8 cellular contexts compared by ENCODE assay signal in the genomic region with DNA sequence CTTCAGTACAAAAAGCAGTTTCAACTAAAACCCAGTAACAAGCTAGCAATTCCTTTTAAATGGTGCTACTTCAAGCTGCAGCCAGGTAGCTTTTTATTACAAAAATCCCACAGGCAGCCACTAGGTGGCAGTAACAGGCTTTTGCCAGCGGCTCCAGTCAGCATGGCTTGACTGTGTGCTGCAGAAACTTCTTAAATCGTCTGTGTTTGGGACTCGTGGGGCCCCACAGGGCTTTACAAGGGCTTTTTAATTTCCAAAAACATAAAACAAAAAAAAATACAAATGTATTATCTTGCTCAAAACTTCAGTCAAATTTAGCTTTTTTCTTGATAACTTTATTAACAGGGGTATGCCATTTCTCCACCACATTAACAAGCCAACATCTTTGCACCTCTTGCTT. TPM values are rescaled to one million over a fixed set of nuclear protein-coding genes. Genes with fewer than 3 reads are reported as not detected.
DNase-seq lines count a peak whose midpoint lies in the region; ATAC-seq, FAIRE-seq and TF ChIP-seq lines count a peak whose summit lies in the region.

No MANE protein-coding gene starts in this region.

- CTCF ChIA-PET in A549 (lab: Yijun Ruan, JAX), result interaction anchor here (0.5 to 4.7 kb wide), 61 partner anchors 7 to 1394 kb away, joined by 3 to 68 read pairs (median 4); a partner anchor contains a TSS

- no peak overlapping the region for H3K27ac Mint-ChIP-seq in activated T-cell treated with anti-CD3 and anti-CD28 coated beads, Interleukin-2, amount 50 U/mL, for 24 hours

- no peak overlapping the region for H3K4me3 Mint-ChIP-seq in activated T-cell treated with anti-CD3 and anti-CD28 coated beads, Interleukin-2, amount 50 U/mL, for 24 hours

- no peak overlapping the region for H3K4me3 ChIP-seq in A549
- peak overlapping the region in 1 of 4 experiments; percentile 26 for H3K4me3 ChIP-seq in fibroblast of lung (replicated peaks in 1 of 4; ENCODE audit: control extremely low read depth in 1 of 4, insufficient read depth in 1 of 4, low read depth in 3 of 4, low read length in 4 of 4)

- H3K4me2 ChIP-seq in A549 (peak overlapping the region; percentile 8; the same call in 1 of the 3 replicates), fibroblast of lung (ENCODE audit: extremely low read depth, insufficient read depth, low read length) (no peak overlapping the region)

- H3K27me3 Mint-ChIP-seq in activated T-cell treated with anti-CD3 and anti-CD28 coated beads, Interleukin-2, amount 50 U/mL, for 24 hours, result peaks cover 26% of the 10 kb centered on the region

- H3K9me3 ChIP-seq in A549 (no peaks in the 10 kb centered on the region), fibroblast of lung (ENCODE audit: control insufficient read depth, insufficient read depth, low read depth, low read length) (no peaks in the 10 kb centered on the region)

- H3K27ac ChIP-seq in A549 (no peak overlapping the region), fibroblast of lung (ENCODE audit: insufficient read depth, low read length) (no peak overlapping the region)

- H3K36me3 Mint-ChIP-seq in activated T-cell treated with anti-CD3 and anti-CD28 coated beads, Interleukin-2, amount 50 U/mL, for 24 hours (ENCODE audit: low read depth), result no peaks in the 10 kb centered on the region

- ATAC-seq in A549, result peak; percentile 84 to 95

- DNase-seq in A549 (ENCODE audit: low read depth in 1 of 2, low spot score in 1 of 2) (peak; percentile 44 to 66), GM12892 (ENCODE audit: insufficient read length) (peak; percentile 41), HT-29 (ENCODE audit: low spot score) (peak; percentile 74), OCI-M2 (lab: John Stamatoyannopoulos, UW; ENCODE audit: unreplicated experiment) (peak; percentile 38), fibroblast of lung (ENCODE audit: low read depth in 2 of 2) (peak; percentile 43 to 72), non-pigmented ciliary epithelial cell (ENCODE audit: low read depth) (peak; percentile 19), superior temporal gyrus (ENCODE audit: extremely low spot score) (peak; percentile 90)
- peak; percentile 68 for DNase-seq in activated T-cell treated with anti-CD3 and anti-CD28 coated beads, Interleukin-2, amount 50 U/mL, for 24 hours

- H3K27me3 ChIP-seq in fibroblast of lung (ENCODE audit: control insufficient read depth, insufficient read depth, low read length), result no peaks in the 10 kb centered on the region

- WGBS in A549 (ENCODE audit: missing lambda C conversion rate), result 0% methylated on average over 3 of the region's 3 CpGs

- TF ChIP-seq CTCF in A549 (IDR thresholded peaks at IDR 0.05), result peak; percentile 82
- peak; percentile 88 to 89 for TF ChIP-seq CTCF in fibroblast of lung (conservative IDR thresholded peaks at IDR 0.05 in 1 of 2, IDR thresholded peaks at IDR 0.05 in 1 of 2; ENCODE audit: low read depth in 1 of 2, low read length in 2 of 2)

- H3K9ac ChIP-seq in fibroblast of lung (ENCODE audit: insufficient read depth, low read length), result no peak overlapping the region

- no peaks in the 10 kb centered on the region for H3K4me1 ChIP-seq in A549
- no peaks in the 10 kb centered on the region for H3K4me1 ChIP-seq in fibroblast of lung (ENCODE audit: control insufficient read depth, extremely low read depth, insufficient read depth, low read length)

- H3K4me1 Mint-ChIP-seq in activated T-cell treated with anti-CD3 and anti-CD28 coated beads, Interleukin-2, amount 50 U/mL, for 24 hours (ENCODE audit: low read depth), result peaks cover 10% of the 10 kb centered on the region

- H3K9me3 Mint-ChIP-seq in activated T-cell treated with anti-CD3 and anti-CD28 coated beads, Interleukin-2, amount 50 U/mL, for 24 hours, result no peaks in the 10 kb centered on the region

- FAIRE-seq in A549 (lab: Jason Lieb, UNC) (peak; percentile 28), GM12892 (lab: Jason Lieb, UNC) (peak; percentile 90)

- TF ChIP-seq EP300 in A549 (IDR thresholded peaks at IDR 0.05), result no peak

- H3K36me3 ChIP-seq in fibroblast of lung (ENCODE audit: control insufficient read depth, insufficient read depth, low read length), result no peaks in the 10 kb centered on the region

- H2AFZ ChIP-seq in fibroblast of lung (ENCODE audit: low read length), result no peak overlapping the region

- POLR2A ChIA-PET in A549 (lab: Yijun Ruan, JAX), result no interaction called here

- no peak for TF ChIP-seq POLR2A in A549 (IDR thresholded peaks at IDR 0.05; ENCODE audit: low read length)
- no peak for TF ChIP-seq POLR2A in GM12892 (IDR thresholded peaks at IDR 0.05; ENCODE audit: low read depth, low read length)

- TF ChIP-seq RAD21 in A549 (conservative IDR thresholded peaks at IDR 0.05 in 1 of 2, IDR thresholded peaks at IDR 0.05 in 1 of 2), result peak; percentile 72 to 76

- H4K20me1 ChIP-seq in fibroblast of lung (ENCODE audit: control insufficient read depth, extremely low read depth, insufficient read depth, low read length), result no peaks in the 10 kb centered on the region

- H3K79me2 ChIP-seq in fibroblast of lung (ENCODE audit: control insufficient read depth, insufficient read depth, low read length), result no peaks in the 10 kb centered on the region

TF ChIP-seq in A549, 52 proteins besides CTCF, POLR2A, EP300 and RAD21:
- peak; percentile 70 for TF ChIP-seq SMC3 (IDR thresholded peaks at IDR 0.05)
- TF ChIP-seq JUNB (IDR thresholded peaks at IDR 0.05), result no peak
TF ChIP-seq in A549: peak in this region for 1.

RNA-seq across cellular contexts. Expression of a gene that starts 3.6 kb away (rescaled TPM):
- polyA plus RNA-seq in A549 (2011; rRNA removed), result 0.06 and 0.28 TPM in 2 replicates
- polyA plus RNA-seq in A549 (2012; cell fraction: cytosol; rRNA removed), result not detected in 2 replicates
- not detected in 2 replicates for polyA plus RNA-seq in A549 (2012; cell fraction: nucleus; rRNA removed)
- polyA plus RNA-seq in A549 (2017; fragmentation: RNase III; extraction: RNeasy Plus Mini Kit Qiagen cat#74134 plus additional on column Dnase treatment), result not detected in 3 replicates
- not detected in 2 replicates for polyA minus RNA-seq in A549 (2011; rRNA and poly(A)+ RNA removed)
- not detected for polyA plus RNA-seq in GM12892 (2012; ENCODE audit: missing spikeins)
- total RNA-seq in HT-29 (2014; rRNA removed; shearing (Covaris generic)), result not detected in 2 replicates
- not detected in 2 replicates for total RNA-seq in fibroblast of lung
- polyA plus RNA-seq in fibroblast of lung, result not detected in 2 replicates
- not detected in 2 replicates for polyA plus RNA-seq in fibroblast of lung (2012)
- not detected in 2 replicates for polyA minus RNA-seq in fibroblast of lung (ENCODE audit: low replicate concordance)

RNA-seq across cellular contexts. Expression of a gene that starts 31.0 kb away (rescaled TPM):
- polyA plus RNA-seq in A549 (2011; rRNA removed), result not detected in 2 replicates
- polyA plus RNA-seq in A549 (2012; cell fraction: cytosol; rRNA removed), result not detected in 2 replicates
- not detected in 2 replicates for polyA plus RNA-seq in A549 (2012; cell fraction: nucleus; rRNA removed)
- polyA plus RNA-seq in A549 (2017; fragmentation: RNase III; extraction: RNeasy Plus Mini Kit Qiagen cat#74134 plus additional on column Dnase treatment), result not detected in 3 replicates
- polyA minus RNA-seq in A549 (2011; rRNA and poly(A)+ RNA removed), result not detected in 2 replicates
- polyA plus RNA-seq in GM12892 (2012; ENCODE audit: missing spikeins), result not detected
- not detected in 2 replicates for total RNA-seq in HT-29 (2014; rRNA removed; shearing (Covaris generic))
- not detected in 2 replicates for total RNA-seq in fibroblast of lung
- polyA plus RNA-seq in fibroblast of lung, result not detected in 2 replicates
- polyA plus RNA-seq in fibroblast of lung (2012), result not detected in 2 replicates
- not detected in 2 replicates for polyA minus RNA-seq in fibroblast of lung (ENCODE audit: low replicate concordance)

Comparison
In these comparisons a context has a peak if more than half of its experiments do, and no peak if none do; other contexts are left out.
1. DNase-seq: peak in every context shown above with its lines; median percentile 90 in superior temporal gyrus; 74 in HT-29; 68 in activated T-cell treated with anti-CD3 and anti-CD28 coated beads, Interleukin-2, amount 50 U/mL, for 24 hours; 58 in fibroblast of lung; 55 in A549; 41 in GM12892; 38 in OCI-M2; 19 in non-pigmented ciliary epithelial cell.